In genomic region chr17:3666516-3666915, GRCh38 we compare ENCODE assay signal across 10 cellular contexts. TPM values are rescaled to one million over a fixed set of nuclear protein-coding genes. Genes with fewer than 3 reads are reported as not detected.
DNase-seq lines count a peak whose midpoint lies in the region; ATAC-seq, FAIRE-seq and TF ChIP-seq lines count a peak whose summit lies in the region.
"Had no signal": no experiment of that assay in that cellular context is flagged by ENCODE, and none has a peak within 500 bp of the region (broad histone marks: within the 10 kb centered on the region; RNA-seq: fewer than 3 reads in every experiment).

No MANE protein-coding gene starts in this region.

- CTCF ChIA-PET in HepG2 (lab: Yijun Ruan, JAX; ENCODE audit: low intra/inter-chr PET ratio, low total read pairs): no interaction called here

- H3K4me1 Mint-ChIP-seq in T-helper 1 cell treated with Interleukin-12 subunit alpha and Interleukin-12 subunit beta and Interleukin-4 antibody, amounts not matched to agents 30 μg/mL and 1 μg/mL, for 36 hours (ENCODE audit: low read depth): peaks cover 20% of the 10 kb centered on the region

- H3K9me3 ChIP-seq in HepG2 (ENCODE audit: low read length) (no peaks in the 10 kb centered on the region), stomach smooth muscle (ENCODE audit: control insufficient read depth in 2 of 2, low read length in 2 of 2) (no peaks in the 10 kb centered on the region)

- H3K27ac ChIP-seq in HepG2 (ENCODE audit: extremely low read length, insufficient read depth, low read length) (no peak overlapping the region), stomach smooth muscle (ENCODE audit: low read length) (no peak overlapping the region)

- peaks cover 3% of the 10 kb centered on the region for H3K36me3 Mint-ChIP-seq in T-helper 1 cell treated with Interleukin-12 subunit alpha and Interleukin-12 subunit beta and Interleukin-4 antibody, amounts not matched to agents 30 μg/mL and 1 μg/mL, for 36 hours (ENCODE audit: low read depth)

- H3K36me3 ChIP-seq in HepG2 (replicated peaks in 1 of 2; ENCODE audit: control insufficient read depth in 1 of 2, insufficient read depth in 2 of 2, low read length in 2 of 2) (peaks cover 2 to 8% of the 10 kb centered on the region in 2 experiments; a peak in 3 of 5 replicates), stomach smooth muscle (ENCODE audit: control insufficient read depth in 2 of 2, insufficient read depth in 2 of 2, low read length in 2 of 2) (peaks cover 8% of the 10 kb centered on the region in 2 donors)

- no peak for TF ChIP-seq RAD21 in HepG2 (CRISPR knock-in tag; IDR thresholded peaks at IDR 0.05)

- no TSS peak for BruUV-seq in HepG2 (replicated peaks; lab: Mats Ljungman, UMichigan)

- no peak for FAIRE-seq in HepG2 (lab: Jason Lieb, UNC)

- TF ChIP-seq CTCF in astrocyte of the cerebellum (IDR thresholded peaks at IDR 0.05; ENCODE audit: low read depth, low read length, missing control alignments) (no peak), HepG2 (CRISPR knock-in tag; IDR thresholded peaks at IDR 0.05) (no peak), GM10266 (IDR thresholded peaks at IDR 0.05; ENCODE audit: control insufficient read depth, insufficient read depth, low read depth, missing control alignments) (no peak)

- intact Hi-C loops in HepG2 (cut with micrococcal nuclease; ENCODE audit: unreplicated experiment): no loop called here

- H3K4me3 Mint-ChIP-seq in T-helper 1 cell treated with Interleukin-12 subunit alpha and Interleukin-12 subunit beta and Interleukin-4 antibody, amounts not matched to agents 30 μg/mL and 1 μg/mL, for 36 hours: peak overlapping the region; percentile 79

- in situ Hi-C loops in astrocyte of the cerebellum (cut with HindIII; ENCODE audit: low sequenced_read_pairs) (no loop called here), HepG2 (cut with HindIII; ENCODE audit: extremely low pct_ligation_motif_present, low pct_unique_long_range_greater_than_20kb) (loop anchor here (10.0 kb wide), 1 partner anchor 622 kb away; no protein-coding TSS in a partner anchor)

- 92% methylated on average over 1 of the region's 6 CpGs for WGBS in HepG2 (ENCODE audit: low lambda C conversion rate)

- H3K9ac ChIP-seq in HepG2 (ENCODE audit: insufficient read depth, low read depth, low read length) (no peak overlapping the region), stomach smooth muscle (ENCODE audit: low read length in 2 of 2) (peak overlapping the region; percentile 9 to 29)

- no peaks in the 10 kb centered on the region for H3K27me3 Mint-ChIP-seq in T-helper 1 cell treated with Interleukin-12 subunit alpha and Interleukin-12 subunit beta and Interleukin-4 antibody, amounts not matched to agents 30 μg/mL and 1 μg/mL, for 36 hours (ENCODE audit: low read depth)
- H3K27me3 Mint-ChIP-seq: activated B cell treated with CpG ODN at 0.5 μM for 24 hours had no signal

- peak overlapping the region; percentile 16 for H3K4me2 ChIP-seq in HepG2 (ENCODE audit: low read depth, low read length)

- DNase-seq in T-helper 1 cell (no peak), astrocyte of the cerebellum (ENCODE audit: low read depth) (no peak), HepG2 (ENCODE audit: low spot score) (no peak), SIG-M5 (lab: John Stamatoyannopoulos, UW) (no peak), GM10266 (ENCODE audit: extremely low spot score) (no peak)
- DNase-seq: activated B cell treated with CpG ODN at 0.5 μM for 24 hours, NCI-H524 treated with DMSO at 0.1 percent for 48 hours had no signal

- no peak for TF ChIP-seq EP300 in HepG2 (IDR thresholded peaks at IDR 0.05; ENCODE audit: low read depth in 2 of 2, low read length in 2 of 2)
- TF ChIP-seq EP300 in HepG2 (CRISPR knock-in tag; IDR thresholded peaks at IDR 0.05; ENCODE audit: borderline replicate concordance): no peak

- H2AFZ ChIP-seq in HepG2 (ENCODE audit: low read length): no peak overlapping the region

- H3K27me3 ChIP-seq in HepG2 (ENCODE audit: control insufficient read depth in 1 of 2, insufficient read depth in 2 of 2, low read length in 2 of 2) (no peaks in the 10 kb centered on the region; a peak in 1 of 5 replicates), stomach smooth muscle (ENCODE audit: control insufficient read depth in 1 of 2, insufficient read depth in 2 of 2, low read length in 2 of 2) (no peaks in the 10 kb centered on the region)

- H3K4me1 ChIP-seq in HepG2 (ENCODE audit: insufficient read depth, low read length) (peaks cover 44% of the 10 kb centered on the region), stomach smooth muscle (ENCODE audit: control insufficient read depth, insufficient read depth, low read length) (peaks cover 35% of the 10 kb centered on the region)

- peaks cover 4% of the 10 kb centered on the region; the same call in 1 of the 2 replicates for H4K20me1 ChIP-seq in HepG2 (ENCODE audit: insufficient read depth, low read length)

- H3K4me3 ChIP-seq in astrocyte of the cerebellum (ENCODE audit: low read depth, low read length) (peak overlapping the region; percentile 99), HepG2 (replicated peaks in 1 of 3; ENCODE audit: insufficient read depth in 1 of 3, low read depth in 2 of 3, low read length in 3 of 3) (no peak overlapping the region; a peak in 1 of 6 replicates), stomach smooth muscle (ENCODE audit: low read length in 2 of 2) (peak overlapping the region in 1 of 2 donors; percentile 8)

- H3K79me2 ChIP-seq in HepG2 (ENCODE audit: insufficient read depth, low read length): peaks cover 24% of the 10 kb centered on the region

- POLR2A ChIA-PET in HepG2 (lab: Yijun Ruan, JAX): interaction anchor here (1.8 to 3.6 kb wide), 3 partner anchors 11 to 64 kb away, joined by 7 to 74 read pairs (median 12); partner anchors contain the start of genes CTNS and SHPK

- no peak for TF ChIP-seq POLR2A in HepG2 (IDR thresholded peaks at IDR 0.05; ENCODE audit: insufficient read depth in 1 of 2, low read depth in 2 of 2, low read length in 2 of 2)

- ATAC-seq in HepG2 (no peak), HG03175 (IDR thresholded peaks at IDR 0.05; ENCODE audit: unreplicated experiment) (no peak)

- no peaks in the 10 kb centered on the region for H3K9me3 Mint-ChIP-seq in T-helper 1 cell treated with Interleukin-12 subunit alpha and Interleukin-12 subunit beta and Interleukin-4 antibody, amounts not matched to agents 30 μg/mL and 1 μg/mL, for 36 hours
- H3K9me3 Mint-ChIP-seq: activated B cell treated with CpG ODN at 0.5 μM for 24 hours had no signal

- H3K27ac Mint-ChIP-seq in T-helper 1 cell treated with Interleukin-12 subunit alpha and Interleukin-12 subunit beta and Interleukin-4 antibody, amounts not matched to agents 30 μg/mL and 1 μg/mL, for 36 hours: peak overlapping the region; percentile 41
- H3K27ac Mint-ChIP-seq: activated B cell treated with CpG ODN at 0.5 μM for 24 hours had no signal

RNA-seq across cellular contexts. Expression of gene TAX1BP3, which starts 1.9 kb away (rescaled TPM):
- total RNA-seq in HepG2 (2016; rRNA removed; fragmentation: Illumina TruSeq; extraction: Trizol): 44.5 and 45.1 TPM in 2 replicates
- total RNA-seq in HepG2 (2016; cell fraction: cytosol; rRNA removed; fragmentation: Illumina TruSeq; extraction: Trizol; ENCODE audit: low read depth): 20.2 and 21.9 TPM in 2 replicates
- total RNA-seq in HepG2 (2016; cell fraction: insoluble cytoplasmic fraction; rRNA removed; fragmentation: Illumina TruSeq; extraction: Trizol): 43.7 and 44.8 TPM in 2 replicates
- total RNA-seq in HepG2 (2016; cell fraction: membrane; rRNA removed; fragmentation: Illumina TruSeq; extraction: Trizol): 44.2 and 51.0 TPM in 2 replicates
- 17.2 and 23.9 TPM in 2 replicates for total RNA-seq in HepG2 (2016; cell fraction: nucleus; rRNA removed; fragmentation: Illumina TruSeq; extraction: Trizol)
- 16.7 and 20.4 TPM in 2 replicates for polyA plus RNA-seq in HepG2 (2011; rRNA removed)
- polyA plus RNA-seq in HepG2 (2011; cell fraction: cytosol; rRNA removed): 27.1 and 29.0 TPM in 2 replicates
- polyA plus RNA-seq in HepG2 (2011; cell fraction: nucleus; rRNA removed): 19.8 and 21.2 TPM in 2 replicates
- polyA plus RNA-seq in HepG2 (2012): 14.6 and 15.5 TPM in 2 replicates
- polyA plus RNA-seq in HepG2 (2016; cell fraction: cytosol; fragmentation: Illumina TruSeq; extraction: Trizol; ENCODE audit: low read depth): 23.2 and 28.8 TPM in 2 replicates
- polyA plus RNA-seq in HepG2 (2016; cell fraction: insoluble cytoplasmic fraction; fragmentation: Illumina TruSeq; extraction: Trizol; ENCODE audit: low read depth): 43.3 and 55.1 TPM in 2 replicates
- polyA plus RNA-seq in HepG2 (2016; cell fraction: membrane; fragmentation: Illumina TruSeq; extraction: Trizol; ENCODE audit: low read depth): 46.7 and 49.7 TPM in 2 replicates
- 31.7 and 35.3 TPM in 2 replicates for polyA plus RNA-seq in HepG2 (2016; cell fraction: nucleus; fragmentation: Illumina TruSeq; extraction: Trizol; ENCODE audit: insufficient read depth, low read depth)
- 23.4 and 40.0 TPM in 2 replicates for polyA minus RNA-seq in HepG2 (2011; rRNA and poly(A)+ RNA removed; ENCODE audit: low replicate concordance)
- 12.6 and 16.6 TPM in 2 replicates for polyA minus RNA-seq in HepG2 (2011; cell fraction: cytosol; rRNA and poly(A)+ RNA removed)
- 11.7 and 13.6 TPM in 2 replicates for polyA minus RNA-seq in HepG2 (2011; cell fraction: nucleus; rRNA and poly(A)+ RNA removed)

RNA-seq across cellular contexts. Expression of gene EMC6, which starts 2.1 kb away (rescaled TPM):
- total RNA-seq in HepG2 (2016; rRNA removed; fragmentation: Illumina TruSeq; extraction: Trizol): 42.2 and 45.1 TPM in 2 replicates
- 60.5 and 83.6 TPM in 2 replicates for total RNA-seq in HepG2 (2016; cell fraction: cytosol; rRNA removed; fragmentation: Illumina TruSeq; extraction: Trizol; ENCODE audit: low read depth)
- total RNA-seq in HepG2 (2016; cell fraction: insoluble cytoplasmic fraction; rRNA removed; fragmentation: Illumina TruSeq; extraction: Trizol): 42.9 and 47.7 TPM in 2 replicates
- total RNA-seq in HepG2 (2016; cell fraction: membrane; rRNA removed; fragmentation: Illumina TruSeq; extraction: Trizol): 57.6 and 76.2 TPM in 2 replicates
- 22.4 and 23.6 TPM in 2 replicates for total RNA-seq in HepG2 (2016; cell fraction: nucleus; rRNA removed; fragmentation: Illumina TruSeq; extraction: Trizol)
- 47.7 and 53.7 TPM in 2 replicates for polyA plus RNA-seq in HepG2 (2011; rRNA removed)
- polyA plus RNA-seq in HepG2 (2011; cell fraction: cytosol; rRNA removed): 50.2 and 99.7 TPM in 2 replicates
- polyA plus RNA-seq in HepG2 (2011; cell fraction: nucleus; rRNA removed): 28.3 and 28.6 TPM in 2 replicates
- 37.0 and 41.4 TPM in 2 replicates for polyA plus RNA-seq in HepG2 (2012)
- 126 and 179 TPM in 2 replicates for polyA plus RNA-seq in HepG2 (2016; cell fraction: cytosol; fragmentation: Illumina TruSeq; extraction: Trizol; ENCODE audit: low read depth)
- 92.6 and 104 TPM in 2 replicates for polyA plus RNA-seq in HepG2 (2016; cell fraction: insoluble cytoplasmic fraction; fragmentation: Illumina TruSeq; extraction: Trizol; ENCODE audit: low read depth)
- 107 and 132 TPM in 2 replicates for polyA plus RNA-seq in HepG2 (2016; cell fraction: membrane; fragmentation: Illumina TruSeq; extraction: Trizol; ENCODE audit: low read depth)
- 69.7 and 73.2 TPM in 2 replicates for polyA plus RNA-seq in HepG2 (2016; cell fraction: nucleus; fragmentation: Illumina TruSeq; extraction: Trizol; ENCODE audit: insufficient read depth, low read depth)
- polyA minus RNA-seq in HepG2 (2011; rRNA and poly(A)+ RNA removed; ENCODE audit: low replicate concordance): 22.5 and 22.6 TPM in 2 replicates
- 17.3 and 24.3 TPM in 2 replicates for polyA minus RNA-seq in HepG2 (2011; cell fraction: cytosol; rRNA and poly(A)+ RNA removed)
- polyA minus RNA-seq in HepG2 (2011; cell fraction: nucleus; rRNA and poly(A)+ RNA removed): 8.5 and 13.6 TPM in 2 replicates

RNA-seq across cellular contexts. Expression of gene P2RX5, which starts 29.4 kb away (rescaled TPM):
- 0.90 and 0.95 TPM in 2 replicates for total RNA-seq in HepG2 (2016; rRNA removed; fragmentation: Illumina TruSeq; extraction: Trizol)
- total RNA-seq in HepG2 (2016; cell fraction: cytosol; rRNA removed; fragmentation: Illumina TruSeq; extraction: Trizol; ENCODE audit: low read depth): 0.20 and 0.79 TPM in 2 replicates
- total RNA-seq in HepG2 (2016; cell fraction: insoluble cytoplasmic fraction; rRNA removed; fragmentation: Illumina TruSeq; extraction: Trizol): 0.64 and 0.82 TPM in 2 replicates
- 0.62 and 0.93 TPM in 2 replicates for total RNA-seq in HepG2 (2016; cell fraction: membrane; rRNA removed; fragmentation: Illumina TruSeq; extraction: Trizol)
- total RNA-seq in HepG2 (2016; cell fraction: nucleus; rRNA removed; fragmentation: Illumina TruSeq; extraction: Trizol): 0.53 and 1.1 TPM in 2 replicates
- 1.0 and 1.7 TPM in 2 replicates for polyA plus RNA-seq in HepG2 (2011; rRNA removed)
- 1.4 and 1.5 TPM in 2 replicates for polyA plus RNA-seq in HepG2 (2011; cell fraction: cytosol; rRNA removed)
- polyA plus RNA-seq in HepG2 (2011; cell fraction: nucleus; rRNA removed): 1.6 and 1.9 TPM in 2 replicates
- polyA plus RNA-seq in HepG2 (2012): 0.50 and 1.1 TPM in 2 replicates
- 0.24 and 0.38 TPM in 2 replicates for polyA plus RNA-seq in HepG2 (2016; cell fraction: cytosol; fragmentation: Illumina TruSeq; extraction: Trizol; ENCODE audit: low read depth)
- 0.46 and 0.98 TPM in 2 replicates for polyA plus RNA-seq in HepG2 (2016; cell fraction: insoluble cytoplasmic fraction; fragmentation: Illumina TruSeq; extraction: Trizol; ENCODE audit: low read depth)
- 0.48 and 0.70 TPM in 2 replicates for polyA plus RNA-seq in HepG2 (2016; cell fraction: membrane; fragmentation: Illumina TruSeq; extraction: Trizol; ENCODE audit: low read depth)
- polyA plus RNA-seq in HepG2 (2016; cell fraction: nucleus; fragmentation: Illumina TruSeq; extraction: Trizol; ENCODE audit: insufficient read depth, low read depth): 1.5 and 1.7 TPM in 2 replicates
- 1.6 and 53.3 TPM in 2 replicates for polyA minus RNA-seq in HepG2 (2011; rRNA and poly(A)+ RNA removed; ENCODE audit: low replicate concordance)
- polyA minus RNA-seq in HepG2 (2011; cell fraction: cytosol; rRNA and poly(A)+ RNA removed): 0.49 and 1.2 TPM in 2 replicates
- polyA minus RNA-seq in HepG2 (2011; cell fraction: nucleus; rRNA and poly(A)+ RNA removed): 0.87 and 1.0 TPM in 2 replicates

RNA-seq across cellular contexts. Expression of gene CTNS, which starts 30.0 kb away (rescaled TPM):
- total RNA-seq in HepG2 (2016; rRNA removed; fragmentation: Illumina TruSeq; extraction: Trizol): 6.5 and 13.7 TPM in 2 replicates
- total RNA-seq in HepG2 (2016; cell fraction: cytosol; rRNA removed; fragmentation: Illumina TruSeq; extraction: Trizol; ENCODE audit: low read depth): 1.8 and 2.6 TPM in 2 replicates
- 9.9 and 14.3 TPM in 2 replicates for total RNA-seq in HepG2 (2016; cell fraction: insoluble cytoplasmic fraction; rRNA removed; fragmentation: Illumina TruSeq; extraction: Trizol)
- 6.1 and 6.2 TPM in 2 replicates for total RNA-seq in HepG2 (2016; cell fraction: membrane; rRNA removed; fragmentation: Illumina TruSeq; extraction: Trizol)
- total RNA-seq in HepG2 (2016; cell fraction: nucleus; rRNA removed; fragmentation: Illumina TruSeq; extraction: Trizol): 11.2 and 14.3 TPM in 2 replicates
- polyA plus RNA-seq in HepG2 (2011; rRNA removed): 9.5 and 13.0 TPM in 2 replicates
- polyA plus RNA-seq in HepG2 (2011; cell fraction: cytosol; rRNA removed): 9.4 and 10.3 TPM in 2 replicates
- 20.7 and 23.6 TPM in 2 replicates for polyA plus RNA-seq in HepG2 (2011; cell fraction: nucleus; rRNA removed)
- polyA plus RNA-seq in HepG2 (2012): 8.5 and 12.6 TPM in 2 replicates
- polyA plus RNA-seq in HepG2 (2016; cell fraction: cytosol; fragmentation: Illumina TruSeq; extraction: Trizol; ENCODE audit: low read depth): 2.0 and 2.2 TPM in 2 replicates
- polyA plus RNA-seq in HepG2 (2016; cell fraction: insoluble cytoplasmic fraction; fragmentation: Illumina TruSeq; extraction: Trizol; ENCODE audit: low read depth): 7.3 and 8.2 TPM in 2 replicates
- polyA plus RNA-seq in HepG2 (2016; cell fraction: membrane; fragmentation: Illumina TruSeq; extraction: Trizol; ENCODE audit: low read depth): 4.5 and 5.9 TPM in 2 replicates
- 20.2 and 21.3 TPM in 2 replicates for polyA plus RNA-seq in HepG2 (2016; cell fraction: nucleus; fragmentation: Illumina TruSeq; extraction: Trizol; ENCODE audit: insufficient read depth, low read depth)
- 10.3 and 11.2 TPM in 2 replicates for polyA minus RNA-seq in HepG2 (2011; rRNA and poly(A)+ RNA removed; ENCODE audit: low replicate concordance)
- polyA minus RNA-seq in HepG2 (2011; cell fraction: cytosol; rRNA and poly(A)+ RNA removed): 5.1 and 6.0 TPM in 2 replicates
- 9.7 TPM in 2 replicates for polyA minus RNA-seq in HepG2 (2011; cell fraction: nucleus; rRNA and poly(A)+ RNA removed)

RNA-seq across cellular contexts. Expression of gene SHPK, which starts 30.5 kb away (rescaled TPM):
- total RNA-seq in HepG2 (2016; rRNA removed; fragmentation: Illumina TruSeq; extraction: Trizol): 25.2 and 30.9 TPM in 2 replicates
- 3.5 and 3.8 TPM in 2 replicates for total RNA-seq in HepG2 (2016; cell fraction: cytosol; rRNA removed; fragmentation: Illumina TruSeq; extraction: Trizol; ENCODE audit: low read depth)
- total RNA-seq in HepG2 (2016; cell fraction: insoluble cytoplasmic fraction; rRNA removed; fragmentation: Illumina TruSeq; extraction: Trizol): 25.0 and 28.4 TPM in 2 replicates
- total RNA-seq in HepG2 (2016; cell fraction: membrane; rRNA removed; fragmentation: Illumina TruSeq; extraction: Trizol): 7.6 and 8.2 TPM in 2 replicates
- 20.4 and 24.0 TPM in 2 replicates for total RNA-seq in HepG2 (2016; cell fraction: nucleus; rRNA removed; fragmentation: Illumina TruSeq; extraction: Trizol)
- 16.2 and 20.4 TPM in 2 replicates for polyA plus RNA-seq in HepG2 (2011; rRNA removed)
- polyA plus RNA-seq in HepG2 (2011; cell fraction: cytosol; rRNA removed): 16.1 and 16.7 TPM in 2 replicates
- 27.2 and 28.1 TPM in 2 replicates for polyA plus RNA-seq in HepG2 (2011; cell fraction: nucleus; rRNA removed)
- 13.6 and 14.5 TPM in 2 replicates for polyA plus RNA-seq in HepG2 (2012)
- polyA plus RNA-seq in HepG2 (2016; cell fraction: cytosol; fragmentation: Illumina TruSeq; extraction: Trizol; ENCODE audit: low read depth): 1.1 and 1.2 TPM in 2 replicates
- polyA plus RNA-seq in HepG2 (2016; cell fraction: insoluble cytoplasmic fraction; fragmentation: Illumina TruSeq; extraction: Trizol; ENCODE audit: low read depth): 18.4 and 20.4 TPM in 2 replicates
- polyA plus RNA-seq in HepG2 (2016; cell fraction: membrane; fragmentation: Illumina TruSeq; extraction: Trizol; ENCODE audit: low read depth): 2.5 and 3.0 TPM in 2 replicates
- 24.9 and 27.7 TPM in 2 replicates for polyA plus RNA-seq in HepG2 (2016; cell fraction: nucleus; fragmentation: Illumina TruSeq; extraction: Trizol; ENCODE audit: insufficient read depth, low read depth)
- polyA minus RNA-seq in HepG2 (2011; rRNA and poly(A)+ RNA removed; ENCODE audit: low replicate concordance): 24.9 and 63.4 TPM in 2 replicates
- 15.3 and 17.2 TPM in 2 replicates for polyA minus RNA-seq in HepG2 (2011; cell fraction: cytosol; rRNA and poly(A)+ RNA removed)
- 33.7 and 38.2 TPM in 2 replicates for polyA minus RNA-seq in HepG2 (2011; cell fraction: nucleus; rRNA and poly(A)+ RNA removed)
